1 cellular context compared by ENCODE assay signal in genomic region chr10:72009430-72010081, GRCh38.
TF ChIP-seq lines count a peak whose summit lies in the region.

No MANE protein-coding gene starts in this region.

TF ChIP-seq in endothelial cell of umbilical vein, 7 proteins besides CTCF, POLR2A, EP300 and RAD21 (continued from another document):
- no peak for TF ChIP-seq GATA2 (IDR thresholded peaks at IDR 0.05; ENCODE audit: insufficient read depth, insufficient read length, low read depth, low read length)
